Comparison of ENCODE assay signal across 32 cellular contexts in the genomic region with DNA sequence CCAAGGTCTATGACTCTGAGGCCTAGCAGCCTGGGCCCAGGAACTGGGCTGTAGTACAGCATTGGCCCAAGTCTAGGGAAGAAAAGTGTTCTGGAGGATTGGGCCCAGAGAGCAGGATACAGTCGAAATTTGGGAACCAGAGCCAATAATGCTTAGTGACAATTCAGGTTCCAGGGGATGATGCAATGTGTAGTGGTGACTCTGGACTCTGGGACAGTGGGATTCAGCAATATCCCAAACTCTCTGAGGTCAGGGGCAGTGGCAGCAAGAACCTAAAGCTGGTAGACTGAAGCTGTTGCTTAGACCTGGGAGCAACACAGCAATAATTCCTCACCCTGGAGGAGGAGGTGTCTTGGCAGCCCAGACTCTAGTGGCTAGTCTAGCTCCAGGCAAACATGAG.
"Had no signal": no experiment of that assay in that cellular context is flagged by ENCODE, and none has a peak within 500 bp of the region (broad histone marks: within the 10 kb centered on the region; RNA-seq: fewer than 3 reads in every experiment).

No MANE protein-coding gene starts in this region.

- H3K4me2 ChIP-seq: smooth muscle cell had no signal

- H3K27me3 ChIP-seq: ovary, spleen, suprapubic skin, testis, tibial artery, transverse colon, vagina had no signal

- H3K9ac ChIP-seq: parathyroid adenoma had no signal

- H2AFZ ChIP-seq: parathyroid adenoma had no signal

- DNase-seq: naive thymus-derived CD4-positive, alpha-beta T cell; nephron progenitor cell; occipital lobe; ovary; posterior cingulate gyrus; psoas muscle; right cardiac atrium; spleen; stimulated activated CD4-positive, alpha-beta T cell treated with anti-CD3 and anti-CD28 coated beads, Interleukin-12 subunit alpha, Interleukin-12 subunit beta, amount 100 ng/mL, for 4 hours; stimulated activated CD4-positive, alpha-beta T cell treated with anti-CD3 and anti-CD28 coated beads, Interleukin-1b, Interleukin-23, amount 100 ng/mL, for 48 hours; stimulated activated CD4-positive, alpha-beta T cell treated with anti-CD3 and anti-CD28 coated beads, Interleukin-4, amount 100 ng/mL, for 1 hour; stimulated activated CD4-positive, alpha-beta T cell treated with anti-CD3 and anti-CD28 coated beads, Interleukin-4, amount 100 ng/mL, for 4 hours; stimulated activated CD8-positive, alpha-beta memory T cell treated with anti-CD3 and anti-CD28 coated beads, Interleukin-4, amount 100 ng/mL, for 48 hours; stimulated activated naive CD4-positive, alpha-beta T cell; stimulated activated naive CD8-positive, alpha-beta T cell treated with anti-CD3 and anti-CD28 coated beads, Interleukin-15, amount 100 ng/mL, for 72 hours; stimulated activated naive CD8-positive, alpha-beta T cell treated with anti-CD3 and anti-CD28 coated beads, Interleukin-15, Interleukin-2, amounts not matched to agents 100 U/mL and 50 U/mL, for 24 hours; substantia nigra; testis; tibial artery; transverse colon had no signal

- FAIRE-seq: urothelium cell line had no signal

- H3K27me3 Mint-ChIP-seq: natural killer cell treated with Interleukin-12 subunit alpha and Interleukin-12 subunit beta and Interleukin-15 and Interleukin-18, amount 100 ng/mL, for 72 hours; stimulated activated memory B cell treated with anti-CD40 and anti-IgM and Interleukin-4, amounts not matched to agents 10 μg/mL and 1 μg/mL and 100 μg/mL, for 72 hours had no signal

- H3K4me1 ChIP-seq: parathyroid adenoma, psoas muscle, spleen, suprapubic skin, testis, transverse colon, vagina had no signal

- H3K27ac Mint-ChIP-seq: naive thymus-derived CD4-positive, alpha-beta T cell; natural killer cell treated with Interleukin-12 subunit alpha and Interleukin-12 subunit beta and Interleukin-15 and Interleukin-18, amount 100 ng/mL, for 72 hours; nephron progenitor cell; progenitor cell of endocrine pancreas; stimulated activated memory B cell treated with anti-CD40 and anti-IgM and Interleukin-4, amounts not matched to agents 10 μg/mL and 1 μg/mL and 100 μg/mL, for 72 hours; stimulated activated naive CD8-positive, alpha-beta T cell treated with anti-CD3 and anti-CD28 coated beads, Interleukin-15, amount 100 ng/mL, for 72 hours; type B pancreatic cell had no signal

- H3K4me1 Mint-ChIP-seq: naive thymus-derived CD4-positive, alpha-beta T cell; stimulated activated memory B cell treated with anti-CD40 and anti-IgM and Interleukin-4, amounts not matched to agents 10 μg/mL and 1 μg/mL and 100 μg/mL, for 72 hours; stimulated activated naive CD8-positive, alpha-beta T cell treated with anti-CD3 and anti-CD28 coated beads, Interleukin-15, amount 100 ng/mL, for 72 hours had no signal

- H3K36me3 ChIP-seq: ovary, spleen, suprapubic skin, tibial artery, transverse colon, vagina had no signal

- H3K9me3 ChIP-seq: ovary, psoas muscle, testis, transverse colon, vagina had no signal

- H3K4me3 Mint-ChIP-seq: naive thymus-derived CD4-positive, alpha-beta T cell; natural killer cell treated with Interleukin-12 subunit alpha and Interleukin-12 subunit beta and Interleukin-15 and Interleukin-18, amount 100 ng/mL, for 72 hours; nephron progenitor cell; neural crest cell; stimulated activated memory B cell treated with anti-CD40 and anti-IgM and Interleukin-4, amounts not matched to agents 10 μg/mL and 1 μg/mL and 100 μg/mL, for 72 hours; stimulated activated naive CD8-positive, alpha-beta T cell treated with anti-CD3 and anti-CD28 coated beads, Interleukin-15, amount 100 ng/mL, for 72 hours; type B pancreatic cell had no signal

- H3K4me3 ChIP-seq: ovary, psoas muscle, skin epidermis, smooth muscle cell, spleen, suprapubic skin, testis, tibial artery, transverse colon, vagina had no signal

- ATAC-seq: naive thymus-derived CD4-positive, alpha-beta T cell; natural killer cell treated with Interleukin-12 subunit alpha and Interleukin-12 subunit beta and Interleukin-15 and Interleukin-18, amount 100 ng/mL, for 72 hours; psoas muscle; right cardiac atrium; sciatic nerve; stimulated activated memory B cell treated with anti-CD40 and anti-IgM and Interleukin-4, amounts not matched to agents 10 μg/mL and 1 μg/mL and 100 μg/mL, for 72 hours; stimulated activated naive CD8-positive, alpha-beta T cell treated with anti-CD3 and anti-CD28 coated beads, Interleukin-15, amount 100 ng/mL, for 72 hours; stimulated activated naive CD8-positive, alpha-beta T cell treated with anti-CD3 and anti-CD28 coated beads, Interleukin-15, Interleukin-2, amounts not matched to agents 100 U/mL and 50 U/mL, for 24 hours had no signal

- H3K36me3 Mint-ChIP-seq: natural killer cell treated with Interleukin-12 subunit alpha and Interleukin-12 subunit beta and Interleukin-15 and Interleukin-18, amount 100 ng/mL, for 72 hours; stimulated activated memory B cell treated with anti-CD40 and anti-IgM and Interleukin-4, amounts not matched to agents 10 μg/mL and 1 μg/mL and 100 μg/mL, for 72 hours; type B pancreatic cell had no signal

- H3K27ac ChIP-seq: ovary, parathyroid adenoma, psoas muscle, skin epidermis, spleen, suprapubic skin, testis, tibial artery, transverse colon, vagina had no signal

- H3K79me2 ChIP-seq: parathyroid adenoma had no signal
